ENCODE assay signal across 18 cellular contexts in the genomic region with DNA sequence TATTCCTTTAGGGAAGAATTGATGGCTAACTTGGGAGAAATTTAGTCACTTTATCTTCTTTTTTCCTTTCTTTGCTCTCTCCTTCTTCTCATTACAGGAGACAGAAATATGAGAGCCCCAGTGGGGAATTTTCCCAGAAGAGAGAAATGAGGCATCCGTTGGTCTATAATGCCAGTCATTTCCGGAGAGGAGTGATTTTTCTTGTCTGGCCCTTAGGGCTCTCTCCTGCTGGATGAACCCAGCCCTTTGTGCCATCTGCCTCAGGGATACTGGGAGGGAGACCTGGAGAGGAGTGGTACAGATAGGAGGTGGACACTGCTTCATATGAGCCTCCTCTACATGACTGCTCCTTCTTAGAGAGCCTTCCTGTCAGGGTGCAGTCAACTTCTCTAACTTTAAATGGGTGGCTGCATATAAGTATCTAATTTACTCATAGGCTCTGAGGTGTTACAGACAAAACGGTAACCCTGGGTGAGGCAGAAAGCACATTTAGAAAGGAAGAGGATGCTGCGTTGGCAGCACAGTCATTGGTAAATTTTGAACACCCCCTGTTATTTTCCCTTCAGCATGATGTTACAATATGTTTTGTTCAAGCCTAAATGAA. TPM values are rescaled to one million over a fixed set of nuclear protein-coding genes. Genes with fewer than 3 reads are reported as not detected.
DNase-seq lines count a peak whose midpoint lies in the region; ATAC-seq and TF ChIP-seq lines count a peak whose summit lies in the region.
"Had no signal": no experiment of that assay in that cellular context is flagged by ENCODE, and none has a peak within 500 bp of the region (broad histone marks: within the 10 kb centered on the region; RNA-seq: fewer than 3 reads in every experiment).

No MANE protein-coding gene starts in this region.

- DNase-seq in GM12864 (ENCODE audit: low read depth) = peak; percentile 8
- no peak for DNase-seq in NCI-H2227 (lab: John Stamatoyannopoulos, UW; ENCODE audit: unreplicated experiment)
- DNase-seq in effector memory CD8-positive, alpha-beta T cell = no peak
- DNase-seq in psoas muscle = no peak
- no peak for DNase-seq in A172 (ENCODE audit: low spot score)
- DNase-seq: ACHN; hippocampal formation; NCI-H1417 treated with DMSO at 0.1 percent for 48 hours; PC-3; posterior cingulate gyrus; stimulated activated CD4-positive, alpha-beta T cell treated with anti-CD3 and anti-CD28 coated beads, Interleukin-12 subunit alpha, Interleukin-12 subunit beta, amount 100 ng/mL, for 4 hours; WERI-Rb-1 had no signal

- H3K27me3 ChIP-seq in psoas muscle (ENCODE audit: insufficient read depth in 3 of 3, low read length in 2 of 3) = no peaks in the 10 kb centered on the region
- H3K27me3 ChIP-seq: dorsolateral prefrontal cortex had no signal

- no peaks in the 10 kb centered on the region for H3K36me3 ChIP-seq in psoas muscle (ENCODE audit: insufficient read depth in 1 of 2, low read depth in 1 of 2)
- H3K36me3 ChIP-seq: WERI-Rb-1 had no signal

- H3K9me3 ChIP-seq in psoas muscle = no peaks in the 10 kb centered on the region

- H3K9me3 Mint-ChIP-seq in effector memory CD8-positive, alpha-beta T cell = peaks cover 5 to 7% of the 10 kb centered on the region in 2 donors

- no peak for TF ChIP-seq CTCF in GM12864 (IDR thresholded peaks at IDR 0.05; ENCODE audit: low read depth, low read length, missing control alignments)
- no peak for TF ChIP-seq CTCF in psoas muscle (IDR thresholded peaks at IDR 0.05)

- ATAC-seq in GM19035 (IDR thresholded peaks at IDR 0.05; ENCODE audit: unreplicated experiment) (peak; percentile 81), HG02610 (IDR thresholded peaks at IDR 0.05; ENCODE audit: unreplicated experiment) (peak; percentile 55), HG03432 (IDR thresholded peaks at IDR 0.05; ENCODE audit: unreplicated experiment) (peak; percentile 92), psoas muscle (no peak)
- ATAC-seq in effector memory CD8-positive, alpha-beta T cell (replicated peaks) = no peak
- ATAC-seq: PC-3 had no signal

- H3K27ac Mint-ChIP-seq in effector memory CD8-positive, alpha-beta T cell = no peak overlapping the region

- H3K27me3 Mint-ChIP-seq in effector memory CD8-positive, alpha-beta T cell = no peaks in the 10 kb centered on the region

- no peaks in the 10 kb centered on the region for H3K4me1 ChIP-seq in psoas muscle

- intact Hi-C loops in psoas muscle (cut with DNase I) = no loop called here

- no peak overlapping the region for H3K27ac ChIP-seq in psoas muscle
- H3K27ac ChIP-seq: dorsolateral prefrontal cortex, KMS-11, WERI-Rb-1 had no signal

- 61 to 67% (median 65%) methylated on average over 4 of the region's 4 CpGs for WGBS in psoas muscle, 3 donors

- H3K36me3 Mint-ChIP-seq in effector memory CD8-positive, alpha-beta T cell (ENCODE audit: insufficient read depth) = no peaks in the 10 kb centered on the region

- H3K4me3 ChIP-seq in GM12864 (ENCODE audit: low read depth, low read length) = no peak overlapping the region
- H3K4me3 ChIP-seq in psoas muscle = no peak overlapping the region
- H3K4me3 ChIP-seq: dorsolateral prefrontal cortex had no signal

- no peaks in the 10 kb centered on the region for H3K4me1 Mint-ChIP-seq in effector memory CD8-positive, alpha-beta T cell (ENCODE audit: low read depth in 2 of 2)

- H3K4me3 Mint-ChIP-seq in effector memory CD8-positive, alpha-beta T cell = no peak overlapping the region

RNA-seq across cellular contexts. Expression of a gene that starts 21.9 kb away (rescaled TPM):
- total RNA-seq in psoas muscle = 1 to 10 TPM in 3 of 4 donors, under 1 TPM in 1; 0.22 to 2.0 (median 1.5) TPM
- under 1 TPM; 0.03 to 0.18 (median 0.04) TPM for polyA plus RNA-seq in psoas muscle
- total RNA-seq in A172 (2014; rRNA removed; shearing (Covaris generic)) = not detected in 2 replicates
- total RNA-seq: activated CD8-positive, alpha-beta memory T cell treated with anti-CD3 and anti-CD28 coated beads for 36 hours had no signal

Comparison
In these comparisons a context has a peak if more than half of its experiments do, and no peak if none do; other contexts are left out.
1. ATAC-seq: peak in GM19035 (single experiment), HG02610 (single experiment) and HG03432 (single experiment); none in effector memory CD8-positive, alpha-beta T cell (single experiment) and psoas muscle (0 of 4).